Comparison of ENCODE assay signal across 2 cellular contexts in the genomic region with DNA sequence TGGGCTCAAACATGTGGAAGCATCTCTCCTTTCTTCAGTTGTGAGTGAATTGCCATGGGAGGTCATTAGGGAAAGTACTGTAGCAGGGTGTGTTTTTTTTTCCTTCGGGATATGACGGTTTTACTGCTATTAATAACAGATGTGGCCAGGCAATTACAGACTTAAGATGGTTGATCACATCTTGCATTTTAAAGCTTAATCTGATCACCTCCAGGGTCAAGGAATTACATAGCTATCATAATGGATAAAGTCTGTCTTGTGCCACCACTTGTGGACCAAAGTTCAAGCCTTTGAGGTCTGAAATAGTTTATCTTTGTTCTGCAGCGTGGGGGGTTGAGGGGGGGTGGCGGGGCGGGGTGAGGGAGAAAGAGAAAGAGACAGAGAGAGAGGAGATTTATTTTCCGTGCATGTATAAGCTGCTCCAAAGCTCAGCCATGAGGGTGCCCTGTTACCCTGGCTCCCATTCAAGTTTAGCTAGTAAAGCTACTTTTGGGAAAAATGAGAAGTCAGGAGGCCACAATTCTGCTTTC.
A peak's percentile ranks its signal among the peaks of the same experiment; 100 is the strongest.
TF ChIP-seq lines count a peak whose summit lies in the region.

No MANE protein-coding gene starts in this region.

TF ChIP-seq in HEK293, 187 proteins besides CTCF, POLR2A, EP300 and RAD21 (continued from another document):
- TF ChIP-seq, protein P1, sequence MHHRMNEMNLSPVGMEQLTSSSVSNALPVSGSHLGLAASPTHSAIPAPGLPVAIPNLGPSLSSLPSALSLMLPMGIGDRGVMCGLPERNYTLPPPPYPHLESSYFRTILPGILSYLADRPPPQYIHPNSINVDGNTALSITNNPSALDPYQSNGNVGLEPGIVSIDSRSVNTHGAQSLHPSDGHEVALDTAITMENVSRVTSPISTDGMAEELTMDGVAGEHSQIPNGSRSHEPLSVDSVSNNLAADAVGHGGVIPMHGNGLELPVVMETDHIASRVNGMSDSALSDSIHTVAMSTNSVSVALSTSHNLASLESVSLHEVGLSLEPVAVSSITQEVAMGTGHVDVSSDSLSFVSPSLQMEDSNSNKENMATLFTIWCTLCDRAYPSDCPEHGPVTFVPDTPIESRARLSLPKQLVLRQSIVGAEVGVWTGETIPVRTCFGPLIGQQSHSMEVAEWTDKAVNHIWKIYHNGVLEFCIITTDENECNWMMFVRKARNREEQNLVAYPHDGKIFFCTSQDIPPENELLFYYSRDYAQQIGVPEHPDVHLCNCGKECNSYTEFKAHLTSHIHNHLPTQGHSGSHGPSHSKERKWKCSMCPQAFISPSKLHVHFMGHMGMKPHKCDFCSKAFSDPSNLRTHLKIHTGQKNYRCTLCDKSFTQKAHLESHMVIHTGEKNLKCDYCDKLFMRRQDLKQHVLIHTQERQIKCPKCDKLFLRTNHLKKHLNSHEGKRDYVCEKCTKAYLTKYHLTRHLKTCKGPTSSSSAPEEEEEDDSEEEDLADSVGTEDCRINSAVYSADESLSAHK (tag by site-specific recombination; IDR thresholded peaks at IDR 0.05), result no peak
- TF ChIP-seq KLF1 (tag by site-specific recombination; IDR thresholded peaks at IDR 0.05) (0 out of 2 replicates have a peak, but pooled peaks have one; percentile 20), ZNF660 (tag by site-specific recombination; IDR thresholded peaks at IDR 0.05) (no peak), GLIS1 (tag by site-specific recombination; IDR thresholded peaks at IDR 0.05) (peak; percentile 84), PRDM1 (tag by site-specific recombination; IDR thresholded peaks at IDR 0.05) (peak; percentile 57; the same call in 1 of the 2 replicates), HOXC10 (CRISPR knock-in tag; IDR thresholded peaks at IDR 0.05) (no peak), OSR2 (tag by site-specific recombination; IDR thresholded peaks at IDR 0.05) (0 out of 2 replicates have a peak, but pooled peaks have one; percentile 31), ZNF621 (tag by site-specific recombination; IDR thresholded peaks at IDR 0.05) (no peak), ZSCAN23 (tag by site-specific recombination; IDR thresholded peaks at IDR 0.05) (no peak), FEZF1 (tag by site-specific recombination; IDR thresholded peaks at IDR 0.05) (peak; percentile 47), ZNF701 (tag by site-specific recombination; IDR thresholded peaks at IDR 0.05) (no peak), SP7 (tag by site-specific recombination; IDR thresholded peaks at IDR 0.05) (peak; percentile 62), ZEB2 (tag by site-specific recombination; IDR thresholded peaks at IDR 0.05) (0 out of 2 replicates have a peak, but pooled peaks have one; percentile 34), ZNF416 (tag by site-specific recombination; IDR thresholded peaks at IDR 0.05) (no peak), TCF7L2 (IDR thresholded peaks at IDR 0.05; ENCODE audit: borderline replicate concordance, low read depth, low read length) (peak; percentile 39; the same call in 1 of the 2 replicates), ZFP37 (tag by site-specific recombination; IDR thresholded peaks at IDR 0.05) (no peak), ZNF776 (tag by site-specific recombination; IDR thresholded peaks at IDR 0.05; ENCODE audit: borderline replicate concordance) (no peak), ZNF138 (tag by site-specific recombination; IDR thresholded peaks at IDR 0.05; ENCODE audit: borderline replicate concordance) (no peak), ZNF571 (tag by site-specific recombination; IDR thresholded peaks at IDR 0.05) (no peak), ZNF112 (tag by site-specific recombination; IDR thresholded peaks at IDR 0.05) (no peak)
- TF ChIP-seq, protein P2, sequence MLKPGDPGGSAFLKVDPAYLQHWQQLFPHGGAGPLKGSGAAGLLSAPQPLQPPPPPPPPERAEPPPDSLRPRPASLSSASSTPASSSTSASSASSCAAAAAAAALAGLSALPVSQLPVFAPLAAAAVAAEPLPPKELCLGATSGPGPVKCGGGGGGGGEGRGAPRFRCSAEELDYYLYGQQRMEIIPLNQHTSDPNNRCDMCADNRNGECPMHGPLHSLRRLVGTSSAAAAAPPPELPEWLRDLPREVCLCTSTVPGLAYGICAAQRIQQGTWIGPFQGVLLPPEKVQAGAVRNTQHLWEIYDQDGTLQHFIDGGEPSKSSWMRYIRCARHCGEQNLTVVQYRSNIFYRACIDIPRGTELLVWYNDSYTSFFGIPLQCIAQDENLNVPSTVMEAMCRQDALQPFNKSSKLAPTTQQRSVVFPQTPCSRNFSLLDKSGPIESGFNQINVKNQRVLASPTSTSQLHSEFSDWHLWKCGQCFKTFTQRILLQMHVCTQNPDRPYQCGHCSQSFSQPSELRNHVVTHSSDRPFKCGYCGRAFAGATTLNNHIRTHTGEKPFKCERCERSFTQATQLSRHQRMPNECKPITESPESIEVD (tag by site-specific recombination; IDR thresholded peaks at IDR 0.05), result peak; percentile 61
- TF ChIP-seq, protein P3, sequence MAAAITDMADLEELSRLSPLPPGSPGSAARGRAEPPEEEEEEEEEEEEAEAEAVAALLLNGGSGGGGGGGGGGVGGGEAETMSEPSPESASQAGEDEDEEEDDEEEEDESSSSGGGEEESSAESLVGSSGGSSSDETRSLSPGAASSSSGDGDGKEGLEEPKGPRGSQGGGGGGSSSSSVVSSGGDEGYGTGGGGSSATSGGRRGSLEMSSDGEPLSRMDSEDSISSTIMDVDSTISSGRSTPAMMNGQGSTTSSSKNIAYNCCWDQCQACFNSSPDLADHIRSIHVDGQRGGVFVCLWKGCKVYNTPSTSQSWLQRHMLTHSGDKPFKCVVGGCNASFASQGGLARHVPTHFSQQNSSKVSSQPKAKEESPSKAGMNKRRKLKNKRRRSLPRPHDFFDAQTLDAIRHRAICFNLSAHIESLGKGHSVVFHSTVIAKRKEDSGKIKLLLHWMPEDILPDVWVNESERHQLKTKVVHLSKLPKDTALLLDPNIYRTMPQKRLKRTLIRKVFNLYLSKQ (tag by site-specific recombination; IDR thresholded peaks at IDR 0.05; ENCODE audit: borderline replicate concordance), result no peak
- TF ChIP-seq, protein P4, sequence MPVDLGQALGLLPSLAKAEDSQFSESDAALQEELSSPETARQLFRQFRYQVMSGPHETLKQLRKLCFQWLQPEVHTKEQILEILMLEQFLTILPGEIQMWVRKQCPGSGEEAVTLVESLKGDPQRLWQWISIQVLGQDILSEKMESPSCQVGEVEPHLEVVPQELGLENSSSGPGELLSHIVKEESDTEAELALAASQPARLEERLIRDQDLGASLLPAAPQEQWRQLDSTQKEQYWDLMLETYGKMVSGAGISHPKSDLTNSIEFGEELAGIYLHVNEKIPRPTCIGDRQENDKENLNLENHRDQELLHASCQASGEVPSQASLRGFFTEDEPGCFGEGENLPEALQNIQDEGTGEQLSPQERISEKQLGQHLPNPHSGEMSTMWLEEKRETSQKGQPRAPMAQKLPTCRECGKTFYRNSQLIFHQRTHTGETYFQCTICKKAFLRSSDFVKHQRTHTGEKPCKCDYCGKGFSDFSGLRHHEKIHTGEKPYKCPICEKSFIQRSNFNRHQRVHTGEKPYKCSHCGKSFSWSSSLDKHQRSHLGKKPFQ (tag by site-specific recombination; IDR thresholded peaks at IDR 0.05), result 0 out of 2 replicates have a peak, but pooled peaks have one; percentile 14

TF ChIP-seq in SK-N-SH treated with all-trans-retinoic acid at 6 μM for 48 hours, 23 proteins besides CTCF, POLR2A, EP300 and RAD21 (continued from another document):
- TF ChIP-seq OSR1 (CRISPR knock-in tag; IDR thresholded peaks at IDR 0.05) (no peak), ARNTL (CRISPR knock-in tag; IDR thresholded peaks at IDR 0.05; ENCODE audit: borderline replicate concordance, low read depth) (no peak), ZFP30 (CRISPR knock-in tag; IDR thresholded peaks at IDR 0.05) (no peak), ISL1 (CRISPR knock-in tag; IDR thresholded peaks at IDR 0.05) (peak; percentile 32; the same call in 1 of the 2 replicates), TCF4 (CRISPR knock-in tag; IDR thresholded peaks at IDR 0.05; ENCODE audit: borderline replicate concordance) (peak; percentile 86; the same call in 1 of the 2 replicates), ZNF70 (CRISPR knock-in tag; IDR thresholded peaks at IDR 0.05) (peak; percentile 33; the same call in 1 of the 2 replicates), RARB (CRISPR knock-in tag; IDR thresholded peaks at IDR 0.05) (no peak), SNAI2 (CRISPR knock-in tag; IDR thresholded peaks at IDR 0.05) (peak; percentile 60; the same call in 1 of the 2 replicates), CSDC2 (CRISPR knock-in tag; IDR thresholded peaks at IDR 0.05) (no peak), ESRRG (CRISPR knock-in tag; IDR thresholded peaks at IDR 0.05) (no peak)
- TF ChIP-seq, protein P5, sequence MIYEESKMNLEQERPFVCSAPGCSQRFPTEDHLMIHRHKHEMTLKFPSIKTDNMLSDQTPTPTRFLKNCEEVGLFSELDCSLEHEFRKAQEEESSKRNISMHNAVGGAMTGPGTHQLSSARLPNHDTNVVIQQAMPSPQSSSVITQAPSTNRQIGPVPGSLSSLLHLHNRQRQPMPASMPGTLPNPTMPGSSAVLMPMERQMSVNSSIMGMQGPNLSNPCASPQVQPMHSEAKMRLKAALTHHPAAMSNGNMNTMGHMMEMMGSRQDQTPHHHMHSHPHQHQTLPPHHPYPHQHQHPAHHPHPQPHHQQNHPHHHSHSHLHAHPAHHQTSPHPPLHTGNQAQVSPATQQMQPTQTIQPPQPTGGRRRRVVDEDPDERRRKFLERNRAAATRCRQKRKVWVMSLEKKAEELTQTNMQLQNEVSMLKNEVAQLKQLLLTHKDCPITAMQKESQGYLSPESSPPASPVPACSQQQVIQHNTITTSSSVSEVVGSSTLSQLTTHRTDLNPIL (CRISPR knock-in tag; IDR thresholded peaks at IDR 0.05; ENCODE audit: low read depth), result no peak
- TF ChIP-seq, protein P6, sequence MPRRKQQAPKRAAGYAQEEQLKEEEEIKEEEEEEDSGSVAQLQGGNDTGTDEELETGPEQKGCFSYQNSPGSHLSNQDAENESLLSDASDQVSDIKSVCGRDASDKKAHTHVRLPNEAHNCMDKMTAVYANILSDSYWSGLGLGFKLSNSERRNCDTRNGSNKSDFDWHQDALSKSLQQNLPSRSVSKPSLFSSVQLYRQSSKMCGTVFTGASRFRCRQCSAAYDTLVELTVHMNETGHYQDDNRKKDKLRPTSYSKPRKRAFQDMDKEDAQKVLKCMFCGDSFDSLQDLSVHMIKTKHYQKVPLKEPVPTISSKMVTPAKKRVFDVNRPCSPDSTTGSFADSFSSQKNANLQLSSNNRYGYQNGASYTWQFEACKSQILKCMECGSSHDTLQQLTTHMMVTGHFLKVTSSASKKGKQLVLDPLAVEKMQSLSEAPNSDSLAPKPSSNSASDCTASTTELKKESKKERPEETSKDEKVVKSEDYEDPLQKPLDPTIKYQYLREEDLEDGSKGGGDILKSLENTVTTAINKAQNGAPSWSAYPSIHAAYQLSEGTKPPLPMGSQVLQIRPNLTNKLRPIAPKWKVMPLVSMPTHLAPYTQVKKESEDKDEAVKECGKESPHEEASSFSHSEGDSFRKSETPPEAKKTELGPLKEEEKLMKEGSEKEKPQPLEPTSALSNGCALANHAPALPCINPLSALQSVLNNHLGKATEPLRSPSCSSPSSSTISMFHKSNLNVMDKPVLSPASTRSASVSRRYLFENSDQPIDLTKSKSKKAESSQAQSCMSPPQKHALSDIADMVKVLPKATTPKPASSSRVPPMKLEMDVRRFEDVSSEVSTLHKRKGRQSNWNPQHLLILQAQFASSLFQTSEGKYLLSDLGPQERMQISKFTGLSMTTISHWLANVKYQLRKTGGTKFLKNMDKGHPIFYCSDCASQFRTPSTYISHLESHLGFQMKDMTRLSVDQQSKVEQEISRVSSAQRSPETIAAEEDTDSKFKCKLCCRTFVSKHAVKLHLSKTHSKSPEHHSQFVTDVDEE (CRISPR knock-in tag; IDR thresholded peaks at IDR 0.05), result peak; percentile 20; the same call in 1 of the 2 replicates
- TF ChIP-seq, protein P7, sequence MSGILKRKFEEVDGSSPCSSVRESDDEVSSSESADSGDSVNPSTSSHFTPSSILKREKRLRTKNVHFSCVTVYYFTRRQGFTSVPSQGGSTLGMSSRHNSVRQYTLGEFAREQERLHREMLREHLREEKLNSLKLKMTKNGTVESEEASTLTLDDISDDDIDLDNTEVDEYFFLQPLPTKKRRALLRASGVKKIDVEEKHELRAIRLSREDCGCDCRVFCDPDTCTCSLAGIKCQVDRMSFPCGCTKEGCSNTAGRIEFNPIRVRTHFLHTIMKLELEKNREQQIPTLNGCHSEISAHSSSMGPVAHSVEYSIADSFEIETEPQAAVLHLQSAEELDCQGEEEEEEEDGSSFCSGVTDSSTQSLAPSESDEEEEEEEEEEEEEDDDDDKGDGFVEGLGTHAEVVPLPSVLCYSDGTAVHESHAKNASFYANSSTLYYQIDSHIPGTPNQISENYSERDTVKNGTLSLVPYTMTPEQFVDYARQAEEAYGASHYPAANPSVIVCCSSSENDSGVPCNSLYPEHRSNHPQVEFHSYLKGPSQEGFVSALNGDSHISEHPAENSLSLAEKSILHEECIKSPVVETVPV (CRISPR knock-in tag; IDR thresholded peaks at IDR 0.05), result no peak
